Comparison of ENCODE assay signal across 19 cellular contexts in genomic region chr5:3661755-3662296, GRCh38.
DNase-seq lines count a peak whose midpoint lies in the region; FAIRE-seq and TF ChIP-seq lines count a peak whose summit lies in the region.
"Had no signal": no experiment of that assay in that cellular context is flagged by ENCODE, and none has a peak within 500 bp of the region (broad histone marks: within the 10 kb centered on the region; RNA-seq: fewer than 3 reads in every experiment).

No MANE protein-coding gene starts in this region.

- H3K9ac ChIP-seq in GM23248, result 0 out of 2 replicates have a peak overlapping the region, but pooled peaks have one; percentile 44
- H3K9ac ChIP-seq in MM.1S (ENCODE audit: low read length), result no peak overlapping the region

- H3K79me2 ChIP-seq in GM23248 (ENCODE audit: insufficient read depth), result no peaks in the 10 kb centered on the region
- H3K79me2 ChIP-seq in MM.1S (ENCODE audit: low read length), result no peaks in the 10 kb centered on the region

- H3K9me3 Mint-ChIP-seq in immature natural killer cell, result peaks cover 0 to 5% (median 0%) of the 10 kb centered on the region in 6 donors

- in situ Hi-C loops in GM23248 (cut with MboI), result no loop called here

- peak overlapping the region; percentile 82 for H2AFZ ChIP-seq in GM23248
- peak overlapping the region; percentile 50; the same call in 1 of the 2 replicates for H2AFZ ChIP-seq in MM.1S (ENCODE audit: low read length)

- H3K9me3 ChIP-seq in GM23248 (ENCODE audit: low read depth) (no peaks in the 10 kb centered on the region), MM.1S (replicated peaks; ENCODE audit: insufficient read depth, low read length) (no peaks in the 10 kb centered on the region), small intestine (ENCODE audit: control insufficient read depth, low read depth) (no peaks in the 10 kb centered on the region)

- H3K27ac ChIP-seq in GM23248 (no peak overlapping the region), MM.1S (ENCODE audit: low read length) (peak overlapping the region; percentile 49; the same call in 1 of the 2 replicates), small intestine (ENCODE audit: low read depth in 1 of 2, low read length in 1 of 2) (no peak overlapping the region)

- H3K4me2 ChIP-seq in GM23248 (ENCODE audit: unreplicated experiment) (peak overlapping the region; percentile 70), MM.1S (ENCODE audit: low read depth, low read length) (peak overlapping the region; percentile 30; the same call in 1 of the 2 replicates)

- H4K20me1 ChIP-seq in GM23248 (ENCODE audit: insufficient read depth), result no peaks in the 10 kb centered on the region
- H4K20me1 ChIP-seq in MM.1S (ENCODE audit: insufficient read depth, low read length), result no peaks in the 10 kb centered on the region

- H3F3A ChIP-seq in GM23248 (ENCODE audit: insufficient read depth) (no peaks in the 10 kb centered on the region), MM.1S (ENCODE audit: insufficient read depth, low read length) (no peaks in the 10 kb centered on the region)

- no peaks in the 10 kb centered on the region for H3K9me2 ChIP-seq in GM23248 (ENCODE audit: insufficient read depth)
- H3K9me2 ChIP-seq in MM.1S (replicated peaks; ENCODE audit: insufficient read depth, low read length), result no peaks in the 10 kb centered on the region

- no peaks in the 10 kb centered on the region for H3K4me1 ChIP-seq in GM23248 (ENCODE audit: insufficient read depth)
- H3K4me1 ChIP-seq in MM.1S (ENCODE audit: low read length), result peaks cover 14% of the 10 kb centered on the region
- H3K4me1 ChIP-seq in small intestine (ENCODE audit: control insufficient read depth in 2 of 2, insufficient read depth in 1 of 2, low read depth in 1 of 2, low read length in 1 of 2), result no peaks in the 10 kb centered on the region

- H3K4me3 ChIP-seq in GM23248, result peak overlapping the region; percentile 58
- H3K4me3 ChIP-seq in MM.1S (ENCODE audit: low read length), result 0 out of 2 replicates have a peak overlapping the region, but pooled peaks have one; percentile 22
- H3K4me3 ChIP-seq in small intestine (ENCODE audit: low read depth in 1 of 2, low read length in 2 of 2), result no peak overlapping the region
- H3K4me3 ChIP-seq: GM12878 had no signal

- WGBS in GM23248 (ENCODE audit: low coverage in 1 of 2, low lambda C conversion rate in 2 of 2, missing lambda C conversion rate in 2 of 2), 2 experiments, result 16 to 24% methylated on average over 4 of the region's 4 CpGs
- WGBS in small intestine, 3 donors, result 43 to 58% (median 48%) methylated on average over 4 of the region's 4 CpGs

- DNase-seq in GM23248, result peak; percentile 18
- DNase-seq in MM.1S, result peak; percentile 61
- no peak for DNase-seq in immature natural killer cell
- DNase-seq in ureter (ENCODE audit: low spot score), result peak; percentile 14
- DNase-seq in small intestine, result no peak
- DNase-seq in activated naive CD4-positive, alpha-beta T cell (lab: John Stamatoyannopoulos, UW), result no peak
- no peak for DNase-seq in GM03348 (ENCODE audit: low spot score)
- DNase-seq: ACHN, AML-193, GF-D8, NCI-H1417, NCI-H187, NCI-H2107, NCI-H510A, NCI-H748 treated with DMSO at 0.1 percent for 48 hours, SIG-M5 had no signal

- H3K36me3 Mint-ChIP-seq in immature natural killer cell, result no peaks in the 10 kb centered on the region
- H3K36me3 Mint-ChIP-seq: IgD-negative memory B cell had no signal

- TF ChIP-seq CTCF in MM.1S (IDR thresholded peaks at IDR 0.05; ENCODE audit: low read length), result no peak

- H3K4me1 Mint-ChIP-seq in immature natural killer cell, result peaks cover 8 to 17% of the 10 kb centered on the region in 2 donors
- H3K4me1 Mint-ChIP-seq: IgD-negative memory B cell had no signal

- H3K27me3 ChIP-seq in GM23248 (replicated peaks; ENCODE audit: insufficient read depth) (no peaks in the 10 kb centered on the region), MM.1S (replicated peaks; ENCODE audit: insufficient read depth, low read length) (no peaks in the 10 kb centered on the region), small intestine (ENCODE audit: control insufficient read depth in 2 of 2, insufficient read depth in 2 of 2, low read length in 2 of 2) (no peaks in the 10 kb centered on the region)

- peaks cover 0 to 2% (median 0%) of the 10 kb centered on the region in 3 donors for H3K27me3 Mint-ChIP-seq in immature natural killer cell (ENCODE audit: low read depth in 3 of 3)
- H3K27me3 Mint-ChIP-seq: IgD-negative memory B cell had no signal

- peak overlapping the region in 5 of 6 donors; percentile 9 to 86 (median 73) for H3K27ac Mint-ChIP-seq in immature natural killer cell
- H3K27ac Mint-ChIP-seq: IgD-negative memory B cell had no signal

- H3K36me3 ChIP-seq in GM23248 (ENCODE audit: low read depth), result no peaks in the 10 kb centered on the region
- no peaks in the 10 kb centered on the region for H3K36me3 ChIP-seq in MM.1S (replicated peaks; ENCODE audit: insufficient read depth, low read length)
- H3K36me3 ChIP-seq in small intestine (ENCODE audit: control insufficient read depth in 2 of 2, insufficient read depth in 2 of 2, low read length in 2 of 2), result no peaks in the 10 kb centered on the region

- no peak for FAIRE-seq in small intestine (lab: Jason Lieb, UNC)
- FAIRE-seq: GM12878, H1 had no signal

- peak overlapping the region; percentile 39 to 86 (median 77) for H3K4me3 Mint-ChIP-seq in immature natural killer cell
- H3K4me3 Mint-ChIP-seq: IgD-negative memory B cell had no signal

Comparison
In these comparisons a context has a peak if more than half of its experiments do, and no peak if none do; other contexts are left out.
1. DNase-seq: peak in GM23248 (single experiment), MM.1S (single experiment) and ureter (single experiment); none in immature natural killer cell (0 of 3), small intestine (single experiment), activated naive CD4-positive, alpha-beta T cell (0 of 4) and GM03348 (single experiment).
2. H3K4me3 ChIP-seq: peak in GM23248 (single experiment) and MM.1S (single experiment); none in small intestine (0 of 2).